Comparison of ENCODE assay signal across 8 cellular contexts in genomic region chr20:44521484-44522481, GRCh38. TPM values are rescaled to one million over a fixed set of nuclear protein-coding genes. Genes with fewer than 3 reads are reported as not detected.
A peak's percentile ranks its signal among the peaks of the same experiment; 100 is the strongest.
DNase-seq lines count a peak whose midpoint lies in the region; ATAC-seq, FAIRE-seq and TF ChIP-seq lines count a peak whose summit lies in the region.

Gene SERINC3 (minus strand): TSS chr20:44522070. CDS start chr20:44521951, 119 bp downstream.

- H3K4me1 ChIP-seq in kidney (ENCODE audit: control insufficient read depth in 1 of 2, insufficient read depth in 1 of 2, low read depth in 1 of 2, low read length in 2 of 2): peaks cover 11 to 17% of the 10 kb centered on the region in 2 donors

- no peaks in the 10 kb centered on the region for H3K27me3 Mint-ChIP-seq in chondrocyte (ENCODE audit: low read depth)

- peak within 1 kb of the TSS; percentile 93 to 99 for H3K9ac ChIP-seq in kidney (ENCODE audit: low read length in 2 of 2)

- H3K4me3 Mint-ChIP-seq in chondrocyte (ENCODE audit: unreplicated experiment): peak within 1 kb of the TSS; percentile 88

- peak; percentile 81 for TF ChIP-seq POLR2A in GM19193 (IDR thresholded peaks at IDR 0.05; ENCODE audit: extremely low read depth, insufficient read depth, insufficient read length)

- H3K36me3 ChIP-seq in kidney (ENCODE audit: control insufficient read depth in 1 of 2, insufficient read depth in 2 of 2, low read length in 2 of 2): no peaks in the 10 kb centered on the region

- peaks cover 1% of the 10 kb centered on the region for H3K9me3 Mint-ChIP-seq in chondrocyte (ENCODE audit: low read depth)

- TF ChIP-seq CTCF in chondrocyte (IDR thresholded peaks at IDR 0.05): peak; percentile 74
- no peak for TF ChIP-seq CTCF in kidney (IDR thresholded peaks at IDR 0.05; ENCODE audit: borderline replicate concordance, extremely low read depth, insufficient read depth)

- DNase-seq in Ammon's horn (ENCODE audit: low spot score) (peak; percentile 98), NCI-H510A treated with DMSO at 0.1 percent for 48 hours (lab: John Stamatoyannopoulos, UW) (peak; percentile 83), chondrocyte (ENCODE audit: low spot score) (peak; percentile 96), kidney (peak; percentile 98)
- peak; percentile 94 to 95 for DNase-seq in activated CD4-positive, alpha-beta T cell treated with anti-CD3 and anti-CD28 coated beads for 24 hours (ENCODE audit: low read depth in 2 of 2)
- peak; percentile 97 for DNase-seq in stimulated activated CD4-positive, alpha-beta T cell treated with anti-CD3 and anti-CD28 coated beads, Interleukin-15, amount 100 ng/mL, for 24 hours

- H3K27ac Mint-ChIP-seq in chondrocyte (ENCODE audit: unreplicated experiment): peak within 1 kb of the TSS; percentile 94

- intact Hi-C loops in kidney (cut with DNase I): no loop called here

- peaks cover 49% of the 10 kb centered on the region for H3K4me1 Mint-ChIP-seq in chondrocyte (ENCODE audit: low read depth)

- peak; percentile 94 for ATAC-seq in HG03439 (IDR thresholded peaks at IDR 0.05; ENCODE audit: unreplicated experiment)

- peak within 1 kb of the TSS; percentile 83 to 99 for H3K27ac ChIP-seq in kidney (ENCODE audit: low read depth in 2 of 2, low read length in 2 of 2)

- H3K36me3 Mint-ChIP-seq in chondrocyte (ENCODE audit: low read depth): no peaks in the 10 kb centered on the region

- peak; percentile 87 for FAIRE-seq in kidney (lab: Jason Lieb, UNC)

- no peaks in the 10 kb centered on the region for H3K9me3 ChIP-seq in kidney (ENCODE audit: control insufficient read depth in 1 of 2, low read length in 2 of 2)

- H3K4me3 ChIP-seq in kidney (ENCODE audit: low read length in 2 of 2): peak within 1 kb of the TSS; percentile 93 to 97

RNA-seq across cellular contexts. Expression of gene SERINC3, which starts in this region (rescaled TPM):
- 102 to 121 TPM (median 116 TPM) in 3 replicates for total RNA-seq in chondrocyte
- 90.4 TPM for total RNA-seq in kidney
- polyA plus RNA-seq in kidney (ENCODE audit: insufficient read depth, low read depth, low replicate concordance): 41.6 TPM

Comparison
In these comparisons a context has a peak if more than half of its experiments do, and no peak if none do; other contexts are left out.
1. Peak in every context shown above with its lines: DNase-seq, ATAC-seq, H3K4me3 ChIP-seq and H3K27ac ChIP-seq.